In genomic region chr10:78626471-78626870, GRCh38 we compare ENCODE assay signal across 26 cellular contexts.
DNase-seq lines count a peak whose midpoint lies in the region; ATAC-seq and TF ChIP-seq lines count a peak whose summit lies in the region.
"Had no signal": no experiment of that assay in that cellular context is flagged by ENCODE, and none has a peak within 500 bp of the region (broad histone marks: within the 10 kb centered on the region; RNA-seq: fewer than 3 reads in every experiment).

No MANE protein-coding gene starts in this region.

- ATAC-seq in aorta (ENCODE audit: low FRiP score): peak; percentile 33
- no peak for ATAC-seq in GM21390 (IDR thresholded peaks at IDR 0.05; ENCODE audit: unreplicated experiment)
- no peak for ATAC-seq in activated T-cell treated with anti-CD3 and anti-CD28 coated beads, Interleukin-2, amount 50 U/mL, for 72 hours (replicated peaks in 1 of 2)
- ATAC-seq: CD8-positive, alpha-beta T cell; Panc1; stimulated activated memory B cell treated with anti-CD40 and anti-IgM and Interleukin-4, amounts not matched to agents 10 μg/mL and 1 μg/mL and 100 μg/mL, for 72 hours had no signal

- no peaks in the 10 kb centered on the region for H3K27me3 Mint-ChIP-seq in activated T-cell treated with anti-CD3 and anti-CD28 coated beads, Interleukin-2, amount 50 U/mL, for 72 hours (ENCODE audit: low read depth)

- no peak overlapping the region for H3K4me3 Mint-ChIP-seq in activated T-cell treated with anti-CD3 and anti-CD28 coated beads, Interleukin-2, amount 50 U/mL, for 72 hours
- H3K4me3 Mint-ChIP-seq: activated CD4-positive, alpha-beta T cell treated with anti-CD3 and anti-CD28 coated beads, Interleukin-2, amount 10 ng/mL, durations not matched to agents 7 days and 5 days; activated naive CD8-positive, alpha-beta T cell; CD8-positive, alpha-beta T cell; immature natural killer cell; stimulated activated memory B cell treated with anti-CD40 and anti-IgM and Interleukin-4, amounts not matched to agents 10 μg/mL and 1 μg/mL and 100 μg/mL, for 72 hours; T-helper 1 cell treated with Interleukin-12 subunit alpha and Interleukin-12 subunit beta and Interleukin-4 antibody, amounts not matched to agents 30 μg/mL and 1 μg/mL, for 36 hours had no signal

- H3K9me3 ChIP-seq in aorta (ENCODE audit: control insufficient read depth, low read length) (no peaks in the 10 kb centered on the region), spleen (no peaks in the 10 kb centered on the region)
- H3K9me3 ChIP-seq: neutrophil, testis had no signal

- intact Hi-C loops in aorta (cut with DNase I): no loop called here
- intact Hi-C loops in spleen (cut with DNase I; ENCODE audit: low total_unique reads): no loop called here

- H3K4me3 ChIP-seq in aorta (ENCODE audit: low read length in 2 of 2) (no peak overlapping the region), spleen (no peak overlapping the region)
- H3K4me3 ChIP-seq: skin epidermis, testis had no signal

- TF ChIP-seq CTCF in spleen (IDR thresholded peaks at IDR 0.05 in 8 of 11, conservative IDR thresholded peaks at IDR 0.05 in 3 of 11): no peak

- H3K4me1 ChIP-seq in aorta (ENCODE audit: control insufficient read depth in 1 of 2, insufficient read depth in 2 of 2, low read length in 2 of 2) (no peaks in the 10 kb centered on the region), spleen (peaks cover 0 to 10% (median 2%) of the 10 kb centered on the region in 6 donors)
- H3K4me1 ChIP-seq: testis had no signal

- WGBS in aorta, 2 donors: 94% methylated on average over 10 of the region's 10 CpGs
- 70 to 93% (median 82%) methylated on average over 10 of the region's 10 CpGs for WGBS in spleen, 5 donors

- H3K36me3 Mint-ChIP-seq in activated T-cell treated with anti-CD3 and anti-CD28 coated beads, Interleukin-2, amount 50 U/mL, for 72 hours (ENCODE audit: insufficient read depth in 2 of 2): no peaks in the 10 kb centered on the region
- H3K36me3 Mint-ChIP-seq: activated naive CD8-positive, alpha-beta T cell; CD8-positive, alpha-beta T cell; immature natural killer cell; stimulated activated memory B cell treated with anti-CD40 and anti-IgM and Interleukin-4, amounts not matched to agents 10 μg/mL and 1 μg/mL and 100 μg/mL, for 72 hours had no signal

- H3K27ac ChIP-seq in aorta (ENCODE audit: low read depth in 1 of 2, low read length in 2 of 2) (no peak overlapping the region), spleen (no peak overlapping the region)
- H3K27ac ChIP-seq: 22Rv1, neutrophil, skin epidermis, testis had no signal

- no peak for TF ChIP-seq POLR2A in spleen (IDR thresholded peaks at IDR 0.05)

- no peaks in the 10 kb centered on the region for H3K9me3 Mint-ChIP-seq in activated T-cell treated with anti-CD3 and anti-CD28 coated beads, Interleukin-2, amount 50 U/mL, for 72 hours
- H3K9me3 Mint-ChIP-seq: activated CD4-positive, alpha-beta T cell treated with anti-CD3 and anti-CD28 coated beads, Interleukin-2, amount 10 ng/mL, durations not matched to agents 7 days and 5 days; CD8-positive, alpha-beta T cell; immature natural killer cell; stimulated activated memory B cell treated with anti-CD40 and anti-IgM and Interleukin-4, amounts not matched to agents 10 μg/mL and 1 μg/mL and 100 μg/mL, for 72 hours; T-helper 1 cell treated with Interleukin-12 subunit alpha and Interleukin-12 subunit beta and Interleukin-4 antibody, amounts not matched to agents 30 μg/mL and 1 μg/mL, for 36 hours had no signal

- H3K36me3 ChIP-seq in aorta (ENCODE audit: control insufficient read depth in 1 of 2, insufficient read depth in 2 of 2, low read length in 1 of 2): no peaks in the 10 kb centered on the region
- H3K36me3 ChIP-seq in spleen: no peaks in the 10 kb centered on the region
- H3K36me3 ChIP-seq: neutrophil had no signal

- peak; percentile 24 for DNase-seq in DMS153 (lab: John Stamatoyannopoulos, UW)
- DNase-seq in DMS153 treated with DMSO at 0.1 percent for 48 hours (lab: John Stamatoyannopoulos, UW; ENCODE audit: unreplicated experiment): no peak
- peak; percentile 64 for DNase-seq in NCI-H82 treated with DMSO at 0.1 percent for 48 hours (lab: John Stamatoyannopoulos, UW; ENCODE audit: unreplicated experiment)
- DNase-seq in kidney tubule cell (ENCODE audit: low spot score): peak; percentile 28
- no peak for DNase-seq in aorta
- no peak for DNase-seq in spleen
- no peak for DNase-seq in activated T-cell treated with anti-CD3 and anti-CD28 coated beads, Interleukin-2, amount 50 U/mL, for 72 hours
- DNase-seq: activated CD4-positive, alpha-beta T cell treated with anti-CD3 and anti-CD28 coated beads, Interleukin-2, amount 10 ng/mL, durations not matched to agents 7 days and 5 days; CD8-positive, alpha-beta T cell; DMS79 treated with DMSO at 0.1 percent for 48 hours; effector CD4-positive, alpha-beta T cell; erythroblast; foreskin fibroblast; immature natural killer cell; NCI-H1436; NCI-H226; stimulated activated CD4-positive, alpha-beta T cell treated with anti-CD3 and anti-CD28 coated beads, Interleukin-2, amount 100 ng/mL, for 24 hours; testis had no signal

- peaks cover 25% of the 10 kb centered on the region for H3K4me1 Mint-ChIP-seq in activated T-cell treated with anti-CD3 and anti-CD28 coated beads, Interleukin-2, amount 50 U/mL, for 72 hours (ENCODE audit: low read depth)
- H3K4me1 Mint-ChIP-seq: activated CD4-positive, alpha-beta T cell treated with anti-CD3 and anti-CD28 coated beads, Interleukin-2, amount 10 ng/mL, durations not matched to agents 7 days and 5 days; immature natural killer cell; stimulated activated memory B cell treated with anti-CD40 and anti-IgM and Interleukin-4, amounts not matched to agents 10 μg/mL and 1 μg/mL and 100 μg/mL, for 72 hours had no signal

- H3K27me3 ChIP-seq in aorta (ENCODE audit: control insufficient read depth in 1 of 2, insufficient read depth in 2 of 2, low read length in 1 of 2) (no peaks in the 10 kb centered on the region), spleen (replicated peaks in 1 of 7) (peaks cover 0 to 8% (median 0%) of the 10 kb centered on the region in 7 donors)
- H3K27me3 ChIP-seq: testis had no signal

- H3K27ac Mint-ChIP-seq in activated T-cell treated with anti-CD3 and anti-CD28 coated beads, Interleukin-2, amount 50 U/mL, for 72 hours: no peak overlapping the region
- H3K27ac Mint-ChIP-seq: activated CD4-positive, alpha-beta T cell treated with anti-CD3 and anti-CD28 coated beads, Interleukin-2, amount 10 ng/mL, durations not matched to agents 7 days and 5 days; activated naive CD8-positive, alpha-beta T cell; CD8-positive, alpha-beta T cell; immature natural killer cell; stimulated activated memory B cell treated with anti-CD40 and anti-IgM and Interleukin-4, amounts not matched to agents 10 μg/mL and 1 μg/mL and 100 μg/mL, for 72 hours; T-helper 1 cell treated with Interleukin-12 subunit alpha and Interleukin-12 subunit beta and Interleukin-4 antibody, amounts not matched to agents 30 μg/mL and 1 μg/mL, for 36 hours had no signal

Comparison
In these comparisons a context has a peak if more than half of its experiments do, and no peak if none do; other contexts are left out.
1. DNase-seq: peak in DMS153 (single experiment), NCI-H82 treated with DMSO at 0.1 percent for 48 hours (single experiment) and kidney tubule cell (single experiment); none in DMS153 treated with DMSO at 0.1 percent for 48 hours (single experiment), aorta (0 of 2), spleen (single experiment) and activated T-cell treated with anti-CD3 and anti-CD28 coated beads, Interleukin-2, amount 50 U/mL, for 72 hours (0 of 2).